ENCODE assay signal across 12 cellular contexts in the genomic region with DNA sequence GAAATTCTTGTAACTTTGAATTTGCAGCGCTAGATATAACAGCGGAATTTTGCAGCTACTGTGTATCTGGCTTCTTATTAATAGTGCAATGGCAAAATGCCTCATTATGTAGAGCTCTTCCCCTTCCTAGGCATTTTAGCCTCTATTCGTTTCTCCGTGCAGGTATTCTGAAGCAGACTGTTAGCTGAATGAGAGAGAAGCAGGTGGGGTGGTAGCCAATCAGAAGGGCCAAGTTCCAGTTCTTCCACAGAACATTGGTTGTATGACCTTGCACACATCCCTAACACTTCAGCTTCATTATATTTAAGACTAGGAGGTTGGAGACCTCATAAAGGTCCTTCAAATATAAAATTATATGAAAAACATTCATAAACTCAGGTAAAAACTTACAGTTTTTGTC. TPM values are rescaled to one million over a fixed set of nuclear protein-coding genes. Genes with fewer than 3 reads are reported as not detected.
A peak's percentile ranks its signal among the peaks of the same experiment; 100 is the strongest.
DNase-seq lines count a peak whose midpoint lies in the region; ATAC-seq and TF ChIP-seq lines count a peak whose summit lies in the region.
"Had no signal": no experiment of that assay in that cellular context is flagged by ENCODE, and none has a peak within 500 bp of the region (broad histone marks: within the 10 kb centered on the region; RNA-seq: fewer than 3 reads in every experiment).

No MANE protein-coding gene starts in this region.

- H3K27me3 ChIP-seq in endocrine pancreas (ENCODE audit: control insufficient read depth, insufficient read depth, low read length) = no peaks in the 10 kb centered on the region
- no peaks in the 10 kb centered on the region for H3K27me3 ChIP-seq in spleen (replicated peaks in 1 of 7)
- H3K27me3 ChIP-seq: esophagus squamous epithelium had no signal

- no peak for TF ChIP-seq CTCF in spleen (IDR thresholded peaks at IDR 0.05 in 8 of 11, conservative IDR thresholded peaks at IDR 0.05 in 3 of 11)

- no peak for DNase-seq in activated naive CD4-positive, alpha-beta T cell treated with anti-CD3 and anti-CD28 coated beads for 36 hours
- no peak for DNase-seq in activated naive CD4-positive, alpha-beta T cell treated with Interleukin-2 at 50 U/mL for 16 hours
- peak; percentile 6 for DNase-seq in NAMALWA (ENCODE audit: low spot score)
- no peak for DNase-seq in spleen
- no peak for DNase-seq in activated CD8-positive, alpha-beta T cell treated with anti-CD3 and anti-CD28 coated beads, Interleukin-2, amount 10 ng/mL, durations not matched to agents 7 days and 5 days
- no peak for DNase-seq in stimulated activated CD4-positive, alpha-beta T cell treated with anti-CD3 and anti-CD28 coated beads, Interleukin-15, amount 100 ng/mL, for 24 hours
- DNase-seq: esophagus squamous epithelium; GOT3; NCI-H187; NK-92 treated with Interleukin-12 subunit alpha and Interleukin-12 subunit beta, amount 100 ng/mL, for 24 hours had no signal

- intact Hi-C loops in activated naive CD4-positive, alpha-beta T cell treated with anti-CD3 and anti-CD28 coated beads for 36 hours (cut with micrococcal nuclease) = loop anchor here (2.0 to 5.0 kb wide), 7 partner anchors 571 to 1284 kb away; partner anchors contain the start of genes CEP78, GCNT1, GNAQ and PCSK5
- intact Hi-C loops in spleen (cut with DNase I; ENCODE audit: low total_unique reads) = no loop called here

- WGBS in spleen, 5 donors = 71 to 79% (median 75%) methylated on average over 4 of the region's 4 CpGs

- H3K36me3 Mint-ChIP-seq in activated naive CD4-positive, alpha-beta T cell treated with anti-CD3 and anti-CD28 coated beads for 36 hours (ENCODE audit: low read depth) = peaks cover 3% of the 10 kb centered on the region
- H3K36me3 Mint-ChIP-seq in activated CD8-positive, alpha-beta T cell treated with anti-CD3 and anti-CD28 coated beads, Interleukin-2, amount 10 ng/mL, durations not matched to agents 7 days and 5 days (ENCODE audit: low read depth) = peaks cover 8% of the 10 kb centered on the region

- peak overlapping the region; percentile 80 for H3K4me3 Mint-ChIP-seq in activated naive CD4-positive, alpha-beta T cell treated with anti-CD3 and anti-CD28 coated beads for 36 hours
- no peak overlapping the region for H3K4me3 Mint-ChIP-seq in activated CD8-positive, alpha-beta T cell treated with anti-CD3 and anti-CD28 coated beads, Interleukin-2, amount 10 ng/mL, durations not matched to agents 7 days and 5 days

- peaks cover 20% of the 10 kb centered on the region for H3K4me1 Mint-ChIP-seq in activated naive CD4-positive, alpha-beta T cell treated with anti-CD3 and anti-CD28 coated beads for 36 hours (ENCODE audit: low read depth)
- H3K4me1 Mint-ChIP-seq in activated CD8-positive, alpha-beta T cell treated with anti-CD3 and anti-CD28 coated beads, Interleukin-2, amount 10 ng/mL, durations not matched to agents 7 days and 5 days (ENCODE audit: low read depth) = peaks cover 21% of the 10 kb centered on the region

- H3K36me3 ChIP-seq in endocrine pancreas (ENCODE audit: control insufficient read depth, insufficient read depth, low read length) (no peaks in the 10 kb centered on the region), spleen (no peaks in the 10 kb centered on the region)
- H3K36me3 ChIP-seq: esophagus squamous epithelium had no signal

- no peak for TF ChIP-seq POLR2A in spleen (IDR thresholded peaks at IDR 0.05)

- peak overlapping the region in 6 of 8 donors; percentile 79 to 89 (median 86) for H3K27ac ChIP-seq in spleen

- no peak overlapping the region for H3K9ac ChIP-seq in endocrine pancreas (ENCODE audit: control insufficient read depth, insufficient read depth, low read length)

- H3K27me3 Mint-ChIP-seq in activated naive CD4-positive, alpha-beta T cell treated with anti-CD3 and anti-CD28 coated beads for 36 hours (ENCODE audit: low read depth) = no peaks in the 10 kb centered on the region
- H3K27me3 Mint-ChIP-seq in activated CD8-positive, alpha-beta T cell treated with anti-CD3 and anti-CD28 coated beads, Interleukin-2, amount 10 ng/mL, durations not matched to agents 7 days and 5 days (ENCODE audit: low read depth) = peaks cover 8% of the 10 kb centered on the region

- no peaks in the 10 kb centered on the region for H3K9me3 Mint-ChIP-seq in activated naive CD4-positive, alpha-beta T cell treated with anti-CD3 and anti-CD28 coated beads for 36 hours
- no peaks in the 10 kb centered on the region for H3K9me3 Mint-ChIP-seq in activated CD8-positive, alpha-beta T cell treated with anti-CD3 and anti-CD28 coated beads, Interleukin-2, amount 10 ng/mL, durations not matched to agents 7 days and 5 days (ENCODE audit: insufficient read depth)

- no peaks in the 10 kb centered on the region for H3K9me3 ChIP-seq in endocrine pancreas (ENCODE audit: control insufficient read depth, low read length)
- H3K9me3 ChIP-seq in spleen = no peaks in the 10 kb centered on the region
- H3K9me3 ChIP-seq: esophagus squamous epithelium had no signal

- H3K4me3 ChIP-seq in endocrine pancreas (ENCODE audit: control insufficient read depth, insufficient read depth, low read length) (peak overlapping the region; percentile 74), spleen (no peak overlapping the region)

- ATAC-seq in HG02678 (IDR thresholded peaks at IDR 0.05; ENCODE audit: unreplicated experiment) = no peak
- ATAC-seq in activated CD8-positive, alpha-beta T cell treated with anti-CD3 and anti-CD28 coated beads, Interleukin-2, amount 10 ng/mL, durations not matched to agents 7 days and 5 days = no peak

- H3K27ac Mint-ChIP-seq in activated naive CD4-positive, alpha-beta T cell treated with anti-CD3 and anti-CD28 coated beads for 36 hours = no peak overlapping the region
- no peak overlapping the region for H3K27ac Mint-ChIP-seq in activated CD8-positive, alpha-beta T cell treated with anti-CD3 and anti-CD28 coated beads, Interleukin-2, amount 10 ng/mL, durations not matched to agents 7 days and 5 days

- H3K4me1 ChIP-seq in endocrine pancreas (ENCODE audit: control insufficient read depth, insufficient read depth, low read length) (peaks cover 15% of the 10 kb centered on the region), spleen (peaks cover 8 to 42% (median 17%) of the 10 kb centered on the region in 6 donors)

- POLR2A ChIA-PET in activated CD8-positive, alpha-beta T cell treated with anti-CD3 and anti-CD28 coated beads, Interleukin-2, amount 10 ng/mL, durations not matched to agents 7 days and 5 days (lab: Charles Lee) = interaction anchor here (1.4 kb wide), 1 partner anchor 7 kb away, joined by 3 read pairs; no protein-coding TSS in a partner anchor

- CTCF ChIA-PET in activated naive CD4-positive, alpha-beta T cell treated with anti-CD3 and anti-CD28 coated beads for 36 hours (lab: Charles Lee) = interaction anchor here (0.8 to 1.8 kb wide), 3 partner anchors 8 to 945 kb away, joined by 3 to 12 read pairs (median 7); no protein-coding TSS in a partner anchor
- CTCF ChIA-PET in activated CD8-positive, alpha-beta T cell treated with anti-CD3 and anti-CD28 coated beads, Interleukin-2, amount 10 ng/mL, durations not matched to agents 7 days and 5 days (lab: Charles Lee) = interaction anchor here (1.4 to 3.1 kb wide), 3 partner anchors 8 to 281 kb away, joined by 3 to 28 read pairs (median 7); no protein-coding TSS in a partner anchor

RNA-seq across cellular contexts. Expression of gene VPS13A, which starts 1.2 kb away (rescaled TPM):
- 10 to 100 TPM; 26.8 to 26.9 TPM for total RNA-seq in activated naive CD4-positive, alpha-beta T cell treated with anti-CD3 and anti-CD28 coated beads for 36 hours
- 10 to 100 TPM; 35.8 to 90.9 (median 64.2) TPM for total RNA-seq in spleen
- polyA plus RNA-seq in spleen = 10 to 100 TPM in 2 of 3 donors, 1 to 10 TPM in 1; 7.5 to 15.2 (median 13.0) TPM
- 10 to 100 TPM; 39.4 to 40.2 TPM for total RNA-seq in activated CD8-positive, alpha-beta T cell treated with anti-CD3 and anti-CD28 coated beads, Interleukin-2, amount 10 ng/mL, durations not matched to agents 7 days and 5 days
